ENCODE assay signal across 8 cellular contexts in the genomic region with DNA sequence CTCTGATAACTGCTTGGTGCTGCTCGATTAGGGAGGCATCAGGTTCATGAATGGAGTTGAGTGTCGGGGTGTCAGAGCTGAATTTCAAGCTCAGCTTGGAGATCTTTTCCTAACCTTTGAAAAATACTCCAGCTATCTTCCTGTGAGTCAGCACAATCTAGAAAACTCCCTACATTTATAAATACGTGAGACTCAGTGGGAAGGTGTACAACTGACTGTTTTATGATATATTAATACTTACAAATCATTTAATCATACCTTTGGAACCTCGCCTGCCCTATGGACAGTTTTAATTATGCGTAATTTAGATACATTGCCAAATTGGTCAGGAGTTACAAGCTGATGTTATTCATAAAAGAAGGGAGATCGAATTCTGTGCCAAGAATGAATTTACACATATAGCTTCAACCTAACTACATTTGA. TPM values are rescaled to one million over a fixed set of nuclear protein-coding genes. Genes with fewer than 3 reads are reported as not detected.
DNase-seq lines count a peak whose midpoint lies in the region; ATAC-seq and TF ChIP-seq lines count a peak whose summit lies in the region.

No MANE protein-coding gene starts in this region.

- H3K36me3 ChIP-seq in H7 (replicated peaks; ENCODE audit: control insufficient read depth, insufficient read depth, low read length), result no peaks in the 10 kb centered on the region; the same call in 1 of the 2 replicates

- H3K4me3 ChIP-seq in H7 (ENCODE audit: insufficient read depth, low read depth, low read length) (peak overlapping the region; percentile 77), fibroblast of the aortic adventitia (ENCODE audit: low read depth, low read length) (peak overlapping the region; percentile 89), skeletal muscle cell (ENCODE audit: low read depth, low read length) (peak overlapping the region; percentile 86)

- no peak for TF ChIP-seq CTCF in fibroblast of the aortic adventitia (IDR thresholded peaks at IDR 0.05; ENCODE audit: insufficient read depth, low read length)

- no peaks in the 10 kb centered on the region for H3K27me3 ChIP-seq in H7 (ENCODE audit: control insufficient read depth, insufficient read depth, low read length)

- ATAC-seq in SK-N-SH treated with all-trans-retinoic acid at 6 μM for 48 hours, result peak; percentile 60

- DNase-seq in H7 (no peak), fibroblast of the aortic adventitia (ENCODE audit: low read depth) (peak; percentile 28), skeletal muscle cell (ENCODE audit: low read depth) (no peak), globus pallidus (ENCODE audit: low spot score) (no peak), hypothalamus (lab: John Stamatoyannopoulos, UW) (no peak), hippocampal formation (lab: John Stamatoyannopoulos, UW) (no peak)
- no peak for DNase-seq in stimulated activated CD4-positive, alpha-beta T cell treated with anti-CD3 and anti-CD28 coated beads, Interleukin-12 subunit alpha, Interleukin-12 subunit beta, amount 100 ng/mL, for 4 hours

TF ChIP-seq in SK-N-SH treated with all-trans-retinoic acid at 6 μM for 48 hours, 23 proteins besides CTCF, POLR2A, EP300 and RAD21:
- TF ChIP-seq, protein P1, sequence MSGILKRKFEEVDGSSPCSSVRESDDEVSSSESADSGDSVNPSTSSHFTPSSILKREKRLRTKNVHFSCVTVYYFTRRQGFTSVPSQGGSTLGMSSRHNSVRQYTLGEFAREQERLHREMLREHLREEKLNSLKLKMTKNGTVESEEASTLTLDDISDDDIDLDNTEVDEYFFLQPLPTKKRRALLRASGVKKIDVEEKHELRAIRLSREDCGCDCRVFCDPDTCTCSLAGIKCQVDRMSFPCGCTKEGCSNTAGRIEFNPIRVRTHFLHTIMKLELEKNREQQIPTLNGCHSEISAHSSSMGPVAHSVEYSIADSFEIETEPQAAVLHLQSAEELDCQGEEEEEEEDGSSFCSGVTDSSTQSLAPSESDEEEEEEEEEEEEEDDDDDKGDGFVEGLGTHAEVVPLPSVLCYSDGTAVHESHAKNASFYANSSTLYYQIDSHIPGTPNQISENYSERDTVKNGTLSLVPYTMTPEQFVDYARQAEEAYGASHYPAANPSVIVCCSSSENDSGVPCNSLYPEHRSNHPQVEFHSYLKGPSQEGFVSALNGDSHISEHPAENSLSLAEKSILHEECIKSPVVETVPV (CRISPR knock-in tag; IDR thresholded peaks at IDR 0.05), result no peak
- TF ChIP-seq OSR1 (CRISPR knock-in tag; IDR thresholded peaks at IDR 0.05) (no peak), ZNF8 (CRISPR knock-in tag; IDR thresholded peaks at IDR 0.05) (no peak), SNAI2 (CRISPR knock-in tag; IDR thresholded peaks at IDR 0.05) (no peak), TOX (CRISPR knock-in tag; IDR thresholded peaks at IDR 0.05; ENCODE audit: borderline replicate concordance) (no peak), ISL1 (CRISPR knock-in tag; IDR thresholded peaks at IDR 0.05) (no peak), ZNF70 (CRISPR knock-in tag; IDR thresholded peaks at IDR 0.05) (no peak)
- TF ChIP-seq, protein P2, sequence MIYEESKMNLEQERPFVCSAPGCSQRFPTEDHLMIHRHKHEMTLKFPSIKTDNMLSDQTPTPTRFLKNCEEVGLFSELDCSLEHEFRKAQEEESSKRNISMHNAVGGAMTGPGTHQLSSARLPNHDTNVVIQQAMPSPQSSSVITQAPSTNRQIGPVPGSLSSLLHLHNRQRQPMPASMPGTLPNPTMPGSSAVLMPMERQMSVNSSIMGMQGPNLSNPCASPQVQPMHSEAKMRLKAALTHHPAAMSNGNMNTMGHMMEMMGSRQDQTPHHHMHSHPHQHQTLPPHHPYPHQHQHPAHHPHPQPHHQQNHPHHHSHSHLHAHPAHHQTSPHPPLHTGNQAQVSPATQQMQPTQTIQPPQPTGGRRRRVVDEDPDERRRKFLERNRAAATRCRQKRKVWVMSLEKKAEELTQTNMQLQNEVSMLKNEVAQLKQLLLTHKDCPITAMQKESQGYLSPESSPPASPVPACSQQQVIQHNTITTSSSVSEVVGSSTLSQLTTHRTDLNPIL (CRISPR knock-in tag; IDR thresholded peaks at IDR 0.05; ENCODE audit: low read depth), result no peak
- TF ChIP-seq, protein P3, sequence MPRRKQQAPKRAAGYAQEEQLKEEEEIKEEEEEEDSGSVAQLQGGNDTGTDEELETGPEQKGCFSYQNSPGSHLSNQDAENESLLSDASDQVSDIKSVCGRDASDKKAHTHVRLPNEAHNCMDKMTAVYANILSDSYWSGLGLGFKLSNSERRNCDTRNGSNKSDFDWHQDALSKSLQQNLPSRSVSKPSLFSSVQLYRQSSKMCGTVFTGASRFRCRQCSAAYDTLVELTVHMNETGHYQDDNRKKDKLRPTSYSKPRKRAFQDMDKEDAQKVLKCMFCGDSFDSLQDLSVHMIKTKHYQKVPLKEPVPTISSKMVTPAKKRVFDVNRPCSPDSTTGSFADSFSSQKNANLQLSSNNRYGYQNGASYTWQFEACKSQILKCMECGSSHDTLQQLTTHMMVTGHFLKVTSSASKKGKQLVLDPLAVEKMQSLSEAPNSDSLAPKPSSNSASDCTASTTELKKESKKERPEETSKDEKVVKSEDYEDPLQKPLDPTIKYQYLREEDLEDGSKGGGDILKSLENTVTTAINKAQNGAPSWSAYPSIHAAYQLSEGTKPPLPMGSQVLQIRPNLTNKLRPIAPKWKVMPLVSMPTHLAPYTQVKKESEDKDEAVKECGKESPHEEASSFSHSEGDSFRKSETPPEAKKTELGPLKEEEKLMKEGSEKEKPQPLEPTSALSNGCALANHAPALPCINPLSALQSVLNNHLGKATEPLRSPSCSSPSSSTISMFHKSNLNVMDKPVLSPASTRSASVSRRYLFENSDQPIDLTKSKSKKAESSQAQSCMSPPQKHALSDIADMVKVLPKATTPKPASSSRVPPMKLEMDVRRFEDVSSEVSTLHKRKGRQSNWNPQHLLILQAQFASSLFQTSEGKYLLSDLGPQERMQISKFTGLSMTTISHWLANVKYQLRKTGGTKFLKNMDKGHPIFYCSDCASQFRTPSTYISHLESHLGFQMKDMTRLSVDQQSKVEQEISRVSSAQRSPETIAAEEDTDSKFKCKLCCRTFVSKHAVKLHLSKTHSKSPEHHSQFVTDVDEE (CRISPR knock-in tag; IDR thresholded peaks at IDR 0.05), result no peak

RNA-seq across cellular contexts. Expression of a gene that starts 1.0 kb away (rescaled TPM):
- 62.4 and 71.7 TPM in 2 replicates for total RNA-seq in H7 (2014; rRNA removed; shearing (Covaris generic))
- 25.0 and 159 TPM in 2 replicates for total RNA-seq in fibroblast of the aortic adventitia (ENCODE audit: low replicate concordance)
